Comparison of ENCODE assay signal across 8 cellular contexts in genomic region chr16:29291329-29292271, GRCh38.
DNase-seq lines count a peak whose midpoint lies in the region; ATAC-seq, FAIRE-seq and TF ChIP-seq lines count a peak whose summit lies in the region.
"Not testable (repeated sequence)": the region's sequence is repeated elsewhere in the genome, so short reads cannot be mapped to it uniquely, and the experiment has no call there.

No MANE protein-coding gene starts in this region.

- H3K9me3 Mint-ChIP-seq in stimulated activated effector memory CD8-positive, alpha-beta T cell treated with anti-CD3 and anti-CD28 coated beads, Interleukin-12 subunit alpha, Interleukin-12 subunit beta, amount 100 ng/mL, for 72 hours: not testable (repeated sequence)

- not testable (repeated sequence) for H3K4me1 ChIP-seq in NT2/D1 (ENCODE audit: insufficient read depth, insufficient read length); H1 (replicated peaks in 1 of 4; ENCODE audit: control insufficient read depth in 3 of 4, insufficient read depth in 4 of 4, low read length in 3 of 4); neuronal stem cell (ENCODE audit: control insufficient read depth in 2 of 2, insufficient read depth in 1 of 2, low read depth in 1 of 2, low read length in 2 of 2); aorta (ENCODE audit: control insufficient read depth in 1 of 2, insufficient read depth in 2 of 2, low read length in 2 of 2)

- H3K4me2 ChIP-seq in H1 (ENCODE audit: insufficient read depth in 1 of 2, low read depth in 2 of 2, low read length in 2 of 2): 0 out of 4 replicates have a peak overlapping the region, but pooled peaks of 1 of the 2 experiments have one; percentile 47
- H3K4me2 ChIP-seq in neuronal stem cell (ENCODE audit: insufficient read depth, low read length, poor library complexity, severe bottlenecking): not testable (repeated sequence)

- peak overlapping the region; percentile 67 for H3K4me3 Mint-ChIP-seq in stimulated activated effector memory CD8-positive, alpha-beta T cell treated with anti-CD3 and anti-CD28 coated beads, Interleukin-12 subunit alpha, Interleukin-12 subunit beta, amount 100 ng/mL, for 72 hours

- not testable (repeated sequence) for H3K4ac ChIP-seq in H1 (replicated peaks; ENCODE audit: insufficient read length, low read depth, low read length); neuronal stem cell (ENCODE audit: low read length)

- not testable (repeated sequence) for H4K20me1 ChIP-seq in H1 (replicated peaks in 1 of 2; ENCODE audit: control insufficient read depth in 1 of 2, insufficient read depth in 2 of 2, low read length in 2 of 2)

- ATAC-seq in GM21619 (IDR thresholded peaks at IDR 0.05; ENCODE audit: unreplicated experiment): peak; percentile 26
- peak; percentile 55 for ATAC-seq in stimulated activated effector memory CD8-positive, alpha-beta T cell treated with anti-CD3 and anti-CD28 coated beads, Interleukin-12 subunit alpha, Interleukin-12 subunit beta, amount 100 ng/mL, for 72 hours
- ATAC-seq in aorta (ENCODE audit: low FRiP score): peak; percentile 2

- intact Hi-C loops in aorta (cut with DNase I): not testable (repeated sequence)

- H2AFZ ChIP-seq in H1 (ENCODE audit: low read length): not testable (repeated sequence)
- H2AFZ ChIP-seq in neuronal stem cell (ENCODE audit: low read length): peak overlapping the region; percentile 87

- H3K9me3 ChIP-seq in NT2/D1 (ENCODE audit: insufficient read depth, low read length); H1 (ENCODE audit: insufficient read depth in 2 of 2, low read depth in 1 of 2, low read length in 1 of 2); neuronal stem cell (replicated peaks in 1 of 2; ENCODE audit: control insufficient read depth in 2 of 2, insufficient read depth in 1 of 2, low read depth in 1 of 2, low read length in 2 of 2); aorta (ENCODE audit: control insufficient read depth, low read length): not testable (repeated sequence)

- peak overlapping the region; percentile 44 for H3K9ac ChIP-seq in NT2/D1 (ENCODE audit: insufficient read length, low read depth)
- not testable (repeated sequence) for H3K9ac ChIP-seq in H1 (replicated peaks in 1 of 4; ENCODE audit: extremely low read depth in 1 of 4, low read depth in 3 of 4, low read length in 3 of 4); neuronal stem cell (ENCODE audit: low read depth, low read length, poor library complexity)

- not testable (repeated sequence) for H3K79me2 ChIP-seq in H1 (ENCODE audit: control insufficient read depth in 1 of 2, insufficient read depth in 2 of 2, low read length in 2 of 2)

- H2BK120ac ChIP-seq in H1 (replicated peaks; ENCODE audit: low read depth, low read length); neuronal stem cell (ENCODE audit: low read depth, low read length): not testable (repeated sequence)

- not testable (repeated sequence) for DNase-seq in NT2/D1 (ENCODE audit: low read depth, low spot score); neuronal stem cell (ENCODE audit: low spot score); stimulated activated effector memory CD8-positive, alpha-beta T cell treated with anti-CD3 and anti-CD28 coated beads, Interleukin-12 subunit alpha, Interleukin-12 subunit beta, amount 100 ng/mL, for 72 hours (ENCODE audit: low spot score in 2 of 2)
- DNase-seq in activated gamma-delta T cell (lab: John Stamatoyannopoulos, UW): peak; percentile 46
- DNase-seq in H1 (ENCODE audit: low read depth in 1 of 2, low spot score in 2 of 2): peak in 1 of 2 experiments; percentile 45
- peak; percentile 54 for DNase-seq in islet precursor cell
- peak; percentile 48 to 72 for DNase-seq in aorta

- H3K56ac ChIP-seq in H1 (replicated peaks; ENCODE audit: insufficient read length, low read depth, low read length): not testable (repeated sequence)

- not testable (repeated sequence) for H2BK15ac ChIP-seq in H1 (ENCODE audit: low read length); neuronal stem cell (ENCODE audit: low read length)

- H4K8ac ChIP-seq in H1 (ENCODE audit: extremely low read depth, insufficient read depth, low read length); neuronal stem cell (ENCODE audit: low read depth, low read length): not testable (repeated sequence)

- not testable (repeated sequence) for H3K14ac ChIP-seq in H1 (ENCODE audit: insufficient read length)
- peak overlapping the region; percentile 71 for H3K14ac ChIP-seq in neuronal stem cell (ENCODE audit: low read length)

- H3K4me1 Mint-ChIP-seq in stimulated activated effector memory CD8-positive, alpha-beta T cell treated with anti-CD3 and anti-CD28 coated beads, Interleukin-12 subunit alpha, Interleukin-12 subunit beta, amount 100 ng/mL, for 72 hours: peaks cover 11% of the 10 kb centered on the region

- not testable (repeated sequence) for H3K79me1 ChIP-seq in H1 (ENCODE audit: low read depth, low read length); neuronal stem cell (ENCODE audit: low read depth, low read length)

- not testable (repeated sequence) for H2BK20ac ChIP-seq in H1 (ENCODE audit: low read length)

- WGBS in H1 (ENCODE audit: extremely low coverage in 1 of 2, insufficient coverage in 1 of 2, insufficient read length in 1 of 2, insufficient replicate concordance in 2 of 2, low coverage in 1 of 2, low lambda C conversion rate in 2 of 2, missing lambda C conversion rate in 1 of 2), 2 experiments: 89% methylated on average over 25 of the region's 30 CpGs; no CpG with 5 or more reads in 1 of the 2 experiments
- WGBS in neuronal stem cell (ENCODE audit: extremely low coverage in 2 of 2, insufficient read length in 2 of 2, insufficient replicate concordance in 1 of 2), 2 donors: no CpG with 5 or more reads among the region's 30 CpGs
- WGBS in aorta, 2 donors: 73 to 74% methylated on average over 28 of the region's 30 CpGs

- H3K23ac ChIP-seq in H1 (ENCODE audit: insufficient read length); neuronal stem cell (ENCODE audit: low read depth, low read length, poor library complexity): not testable (repeated sequence)

- not testable (repeated sequence) for H3K36me3 Mint-ChIP-seq in stimulated activated effector memory CD8-positive, alpha-beta T cell treated with anti-CD3 and anti-CD28 coated beads, Interleukin-12 subunit alpha, Interleukin-12 subunit beta, amount 100 ng/mL, for 72 hours

- TF ChIP-seq POLR2A in H1 (IDR thresholded peaks at IDR 0.05; ENCODE audit: control extremely low read depth in 1 of 2, low read depth in 2 of 2, low read length in 2 of 2): not testable (repeated sequence)

- not testable (repeated sequence) for FAIRE-seq in H1 (lab: Jason Lieb, UNC)

- not testable (repeated sequence) for H3K18ac ChIP-seq in H1 (ENCODE audit: extremely low read depth, low read length)
- H3K18ac ChIP-seq in neuronal stem cell (ENCODE audit: low read length): peak overlapping the region; percentile 78

- not testable (repeated sequence) for H3K36me3 ChIP-seq in NT2/D1 (ENCODE audit: insufficient read depth, insufficient read length, low read length); H1 (ENCODE audit: control insufficient read depth in 2 of 4, insufficient read depth in 4 of 4, low read length in 3 of 4); neuronal stem cell (replicated peaks in 1 of 2; ENCODE audit: control insufficient read depth in 2 of 2, insufficient read depth in 2 of 2, low read length in 2 of 2); aorta (ENCODE audit: control insufficient read depth in 1 of 2, insufficient read depth in 2 of 2, low read length in 1 of 2)

- POLR2A ChIA-PET in H1 (lab: Charles Lee; ENCODE audit: partially characterized antibody): interaction anchor here (0.8 kb wide), 1 partner anchor 20 kb away, joined by 3 read pairs; no protein-coding TSS in a partner anchor

- not testable (repeated sequence) for H3K27ac ChIP-seq in H1 (ENCODE audit: low read depth, low read length); neuronal stem cell (replicated peaks; ENCODE audit: low read length); aorta (ENCODE audit: low read depth in 1 of 2, low read length in 2 of 2)

- H4K91ac ChIP-seq in H1 (replicated peaks; ENCODE audit: insufficient read length, low read length): not testable (repeated sequence)
- peak overlapping the region; percentile 64 for H4K91ac ChIP-seq in neuronal stem cell (ENCODE audit: low read depth, low read length, poor library complexity)

- CTCF ChIA-PET in H1 (lab: Charles Lee; ENCODE audit: partially characterized antibody): interaction anchor here (1.1 to 1.2 kb wide), 2 partner anchors 16 to 63 kb away, joined by 3 read pairs; no protein-coding TSS in a partner anchor

- TF ChIP-seq RAD21 in H1 (IDR thresholded peaks at IDR 0.05 in 1 of 2, conservative IDR thresholded peaks at IDR 0.05 in 1 of 2; ENCODE audit: low read depth in 2 of 2, low read length in 2 of 2): not testable (repeated sequence)

- H4K5ac ChIP-seq in H1 (ENCODE audit: insufficient read length, low read depth, low read length): peak overlapping the region; percentile 33

- H2BK5ac ChIP-seq in H1 (ENCODE audit: low read depth, low read length); neuronal stem cell (ENCODE audit: low read length): not testable (repeated sequence)

- peak overlapping the region; percentile 26; the same call in 1 of the 2 replicates for H2AK5ac ChIP-seq in H1 (ENCODE audit: low read depth, low read length)
- H2AK5ac ChIP-seq in neuronal stem cell (ENCODE audit: low read depth, low read length): peak overlapping the region; percentile 70

- TF ChIP-seq CTCF in H1 (IDR thresholded peaks at IDR 0.05; ENCODE audit: control extremely low read depth in 1 of 3, insufficient read depth in 1 of 3, low read depth in 1 of 3, low read length in 3 of 3): not testable (repeated sequence)

- TF ChIP-seq EP300 in H1 (IDR thresholded peaks at IDR 0.05; ENCODE audit: borderline replicate concordance in 1 of 2, low read depth in 2 of 2, low read length in 2 of 2): not testable (repeated sequence)

- H3K4me3 ChIP-seq in NT2/D1 (ENCODE audit: insufficient read length, low read depth); H1 (ENCODE audit: extremely low read depth in 1 of 4, insufficient read depth in 2 of 4, low read depth in 3 of 4, low read length in 4 of 4); neuronal stem cell (ENCODE audit: low read length in 2 of 2); aorta (ENCODE audit: low read length in 2 of 2): not testable (repeated sequence)

- not testable (repeated sequence) for H3K27me3 ChIP-seq in NT2/D1 (ENCODE audit: insufficient read depth, insufficient read length); H1 (replicated peaks in 1 of 4; ENCODE audit: control insufficient read depth in 3 of 4, extremely low read depth in 1 of 4, insufficient read depth in 3 of 4, low read length in 3 of 4); neuronal stem cell (ENCODE audit: control insufficient read depth in 3 of 3, insufficient read depth in 3 of 3, low read depth in 1 of 3, low read length in 3 of 3); aorta (ENCODE audit: control insufficient read depth in 1 of 2, insufficient read depth in 2 of 2, low read length in 1 of 2)

- peak overlapping the region; percentile 76 for H3K27ac Mint-ChIP-seq in stimulated activated effector memory CD8-positive, alpha-beta T cell treated with anti-CD3 and anti-CD28 coated beads, Interleukin-12 subunit alpha, Interleukin-12 subunit beta, amount 100 ng/mL, for 72 hours

- H3K23me2 ChIP-seq in H1 (ENCODE audit: low read depth, low read length): not testable (repeated sequence)

- H2BK12ac ChIP-seq in H1 (ENCODE audit: low read depth, low read length): not testable (repeated sequence)
- peak overlapping the region; percentile 1 for H2BK12ac ChIP-seq in neuronal stem cell (ENCODE audit: low read length)

Comparison
In these comparisons a context has a peak if more than half of its experiments do, and no peak if none do; other contexts are left out.
1. ATAC-seq: peak in every context shown above with its lines; median percentile 55 in stimulated activated effector memory CD8-positive, alpha-beta T cell treated with anti-CD3 and anti-CD28 coated beads, Interleukin-12 subunit alpha, Interleukin-12 subunit beta, amount 100 ng/mL, for 72 hours; 26 in GM21619; 2 in aorta.